ENCODE assay signal across 28 cellular contexts in the genomic region with DNA sequence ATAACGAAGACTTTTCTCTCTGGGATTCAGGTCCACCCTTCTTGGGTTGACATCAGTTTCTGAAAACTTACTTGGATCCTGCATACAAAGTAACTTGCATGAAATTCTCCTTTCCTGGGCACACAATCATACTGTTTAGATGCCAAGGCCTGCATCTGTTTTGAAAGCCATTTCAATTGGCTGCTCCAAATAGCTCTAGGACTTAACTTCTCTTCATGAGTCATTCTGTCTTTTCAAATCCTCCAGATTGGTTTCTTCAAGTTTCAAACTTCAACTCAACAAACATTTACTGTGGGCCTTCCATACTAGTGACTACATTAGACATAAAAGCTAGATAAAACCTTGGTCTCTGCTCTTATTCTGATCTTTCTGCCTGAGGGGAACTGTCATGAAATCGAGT. TPM values are rescaled to one million over a fixed set of nuclear protein-coding genes. Genes with fewer than 3 reads are reported as not detected.
DNase-seq lines count a peak whose midpoint lies in the region; ATAC-seq and TF ChIP-seq lines count a peak whose summit lies in the region.
"Had no signal": no experiment of that assay in that cellular context is flagged by ENCODE, and none has a peak within 500 bp of the region (broad histone marks: within the 10 kb centered on the region; RNA-seq: fewer than 3 reads in every experiment).

No MANE protein-coding gene starts in this region.

- no TSS peak for BruUV-seq in PC-9 (replicated peaks; lab: Mats Ljungman, UMichigan)

- TF ChIP-seq CTCF in GM06990 (IDR thresholded peaks at IDR 0.05; ENCODE audit: insufficient read depth, low read length, poor library complexity, severe bottlenecking) (no peak), PC-9 (conservative IDR thresholded peaks at IDR 0.05) (no peak)

- no peaks in the 10 kb centered on the region for H3K79me1 ChIP-seq in mesenchymal stem cell (replicated peaks; ENCODE audit: low read length, poor library complexity, severe bottlenecking)

- H3K9ac ChIP-seq in mesenchymal stem cell (ENCODE audit: low read length), result no peak overlapping the region
- H3K9ac ChIP-seq: BLaER1 had no signal

- no peak overlapping the region for H2BK5ac ChIP-seq in mesenchymal stem cell (ENCODE audit: low read depth, low read length, poor library complexity, severe bottlenecking)

- H3K4me1 ChIP-seq in PC-9 (replicated peaks; ENCODE audit: insufficient read depth) (no peaks in the 10 kb centered on the region), mesenchymal stem cell (ENCODE audit: control insufficient read depth, insufficient read depth, low read depth, low read length) (no peaks in the 10 kb centered on the region)
- H3K4me1 ChIP-seq: BLaER1, breast epithelium had no signal

- no peak overlapping the region for H3K23ac ChIP-seq in mesenchymal stem cell (ENCODE audit: low read length in 2 of 2)

- intact Hi-C loops in PC-9 (cut with micrococcal nuclease; ENCODE audit: unreplicated experiment), result no loop called here

- no peak overlapping the region for H2BK15ac ChIP-seq in mesenchymal stem cell (ENCODE audit: low read depth, poor library complexity, severe bottlenecking)

- H3K36me3 ChIP-seq in GM06990 (ENCODE audit: control insufficient read depth, insufficient read depth, low read length) (no peaks in the 10 kb centered on the region), PC-9 (ENCODE audit: low read depth) (no peaks in the 10 kb centered on the region), mesenchymal stem cell (ENCODE audit: control insufficient read depth in 1 of 2, insufficient read depth in 2 of 2, low read depth in 1 of 2, low read length in 2 of 2) (no peaks in the 10 kb centered on the region)
- H3K36me3 ChIP-seq: BLaER1, breast epithelium, gastroesophageal sphincter, tibial nerve had no signal

- H2AK5ac ChIP-seq in mesenchymal stem cell (ENCODE audit: low read length, severe bottlenecking), result no peak overlapping the region

- no peak overlapping the region for H3K4ac ChIP-seq in mesenchymal stem cell (ENCODE audit: low read depth in 1 of 2, low read length in 2 of 2)

- CTCF ChIA-PET in PC-9 (lab: Charles Lee), result no interaction called here

- H3K4me2 ChIP-seq in PC-9 (no peak overlapping the region), mesenchymal stem cell (ENCODE audit: low read length, poor library complexity, severe bottlenecking) (no peak overlapping the region)
- H3K4me2 ChIP-seq: BLaER1 had no signal

- no peaks in the 10 kb centered on the region; the same call in 1 of the 2 replicates for H3K9me3 ChIP-seq in PC-9 (ENCODE audit: insufficient read depth, low read depth)
- H3K9me3 ChIP-seq in mesenchymal stem cell (ENCODE audit: control insufficient read depth, low read length), result no peaks in the 10 kb centered on the region
- H3K9me3 ChIP-seq: BLaER1, breast epithelium, gastroesophageal sphincter, tibial nerve had no signal

- peak overlapping the region; percentile 58; the same call in 1 of the 2 replicates for H2AFZ ChIP-seq in PC-9
- no peak overlapping the region for H2AFZ ChIP-seq in mesenchymal stem cell (ENCODE audit: low read depth, low read length)

- H3K27me3 ChIP-seq in GM06990 (replicated peaks; ENCODE audit: control insufficient read depth, insufficient read depth, low read length) (no peaks in the 10 kb centered on the region), PC-9 (ENCODE audit: insufficient read depth, low read depth) (no peaks in the 10 kb centered on the region), mesenchymal stem cell (ENCODE audit: control insufficient read depth in 1 of 2, insufficient read depth in 1 of 2, low read length in 2 of 2) (no peaks in the 10 kb centered on the region)
- H3K27me3 ChIP-seq: BLaER1, breast epithelium, gastroesophageal sphincter, tibial nerve had no signal

- H4K91ac ChIP-seq in mesenchymal stem cell (ENCODE audit: low read length), result no peak overlapping the region

- no peaks in the 10 kb centered on the region for H3K9me2 ChIP-seq in PC-9 (ENCODE audit: insufficient read depth)

- H3K14ac ChIP-seq in mesenchymal stem cell (ENCODE audit: low read length in 2 of 2), result no peak overlapping the region

- no peak overlapping the region for H2BK12ac ChIP-seq in mesenchymal stem cell (ENCODE audit: low read length in 2 of 2)

- POLR2A ChIA-PET in PC-9 (lab: Charles Lee; ENCODE audit: unreplicated experiment), result no interaction called here

- WGBS in mesenchymal stem cell, result 87% methylated on average over 2 of the region's 2 CpGs

- peak; percentile 11 for DNase-seq in GM06990 (ENCODE audit: extremely low read depth, insufficient read length)
- no peak for DNase-seq in PC-9
- peak; percentile 35 for DNase-seq in mesenchymal stem cell
- DNase-seq in GM03348 (ENCODE audit: low spot score), result no peak
- DNase-seq in central memory CD4-positive, alpha-beta T cell, result no peak
- DNase-seq in amygdala (lab: John Stamatoyannopoulos, UW), result no peak
- DNase-seq: activated CD4-positive, alpha-beta memory T cell treated with anti-CD3 and anti-CD28 coated beads, Interleukin-2, amount 10 ng/mL, durations not matched to agents 7 days and 5 days; activated CD4-positive, alpha-beta T cell treated with anti-CD3 and anti-CD28 coated beads for 1 hour; activated CD8-positive, alpha-beta memory T cell treated with anti-CD3 and anti-CD28 coated beads, Interleukin-2, amount 50 U/mL, for 48 hours; activated naive CD4-positive, alpha-beta T cell treated with anti-CD3 and anti-CD28 coated beads, Interleukin-2, amount 10 ng/mL, durations not matched to agents 7 days and 5 days; amniotic stem cell; hippocampal formation; immature natural killer cell; NCI-H1048; NCI-H1930; NCI-H226; occipital lobe; stimulated activated CD8-positive, alpha-beta memory T cell treated with anti-CD3 and anti-CD28 coated beads, Interleukin-4, amount 100 ng/mL, for 48 hours had no signal

- H3K79me2 ChIP-seq in PC-9 (ENCODE audit: low read depth), result no peaks in the 10 kb centered on the region

- ATAC-seq in GM21619 (IDR thresholded peaks at IDR 0.05; ENCODE audit: unreplicated experiment), result peak; percentile 31
- ATAC-seq: gastroesophageal sphincter had no signal

- no peak overlapping the region for H3K27ac ChIP-seq in PC-9
- no peak overlapping the region for H3K27ac ChIP-seq in mesenchymal stem cell (ENCODE audit: low read length, poor library complexity, severe bottlenecking)
- H3K27ac ChIP-seq: BLaER1, breast epithelium, coronary artery, gastroesophageal sphincter, skin epidermis, tibial nerve had no signal

- H4K20me1 ChIP-seq in PC-9 (ENCODE audit: insufficient read depth), result no peaks in the 10 kb centered on the region
- H4K20me1 ChIP-seq: BLaER1 had no signal

- no peak overlapping the region for H3K4me3 ChIP-seq in GM06990 (replicated peaks; ENCODE audit: low read depth, low read length)
- H3K4me3 ChIP-seq in PC-9, result no peak overlapping the region
- H3K4me3 ChIP-seq in mesenchymal stem cell (ENCODE audit: insufficient read depth in 1 of 2, low read depth in 1 of 2, low read length in 2 of 2), result no peak overlapping the region
- H3K4me3 ChIP-seq: BLaER1, breast epithelium, coronary artery, gastroesophageal sphincter, skin epidermis, tibial nerve had no signal

- no peak overlapping the region for H3K18ac ChIP-seq in mesenchymal stem cell (ENCODE audit: low read depth in 1 of 2, low read length in 2 of 2)

- no peak overlapping the region for H2BK120ac ChIP-seq in mesenchymal stem cell (ENCODE audit: low read depth, low read length)

- no peaks in the 10 kb centered on the region for H3F3A ChIP-seq in PC-9 (ENCODE audit: insufficient read depth, low read depth)

- H4K8ac ChIP-seq in mesenchymal stem cell (ENCODE audit: low read length), result no peak overlapping the region

RNA-seq across cellular contexts. Expression of gene HMHB1, which starts 54.8 kb away (rescaled TPM):
- not detected in 2 replicates for total RNA-seq in PC-9 (2021)
- not detected for polyA plus RNA-seq in mesenchymal stem cell (2013, experiment 1 of 2)
- polyA plus RNA-seq in mesenchymal stem cell (2013, experiment 2 of 2), result not detected
- total RNA-seq: breast epithelium, G401, gastroesophageal sphincter, H4, occipital lobe, tibial nerve had no signal
- polyA plus RNA-seq: esophagus, immature natural killer cell had no signal

Comparison
In these comparisons a context has a peak if more than half of its experiments do, and no peak if none do; other contexts are left out.
1. DNase-seq: peak in GM06990 (single experiment) and mesenchymal stem cell (single experiment); none in PC-9 (0 of 2), GM03348 (single experiment), central memory CD4-positive, alpha-beta T cell (single experiment) and amygdala (0 of 56).